Comparison of ENCODE assay signal across 1 cellular context in genomic region chr3:46927718-46928073, GRCh38.
TF ChIP-seq lines count a peak whose summit lies in the region.

No MANE protein-coding gene starts in this region.

TF ChIP-seq in H1, 55 proteins besides CTCF, POLR2A, EP300 and RAD21 (continued from another document):
- TF ChIP-seq ATF2 (IDR thresholded peaks at IDR 0.05; ENCODE audit: low read length) = no peak
- TF ChIP-seq TCF12 (IDR thresholded peaks at IDR 0.05; ENCODE audit: low read depth, low read length) = no peak
- no peak for TF ChIP-seq FOSL1 (IDR thresholded peaks at IDR 0.05; ENCODE audit: insufficient read depth, low read depth, low read length)
- no peak for TF ChIP-seq TBP (IDR thresholded peaks at IDR 0.05; ENCODE audit: low read depth, low read length)
- TF ChIP-seq HDAC2 (IDR thresholded peaks at IDR 0.05; ENCODE audit: borderline replicate concordance in 1 of 2, low read depth in 2 of 2, low read length in 2 of 2) = no peak
- no peak for TF ChIP-seq JUND (IDR thresholded peaks at IDR 0.05; ENCODE audit: low read length)
TF ChIP-seq in H1: peak in this region for 0.
